Comparison of ENCODE assay signal across 19 cellular contexts in genomic region chr5:128665747-128666355, GRCh38.
DNase-seq lines count a peak whose midpoint lies in the region; ATAC-seq, FAIRE-seq and TF ChIP-seq lines count a peak whose summit lies in the region.
"Had no signal": no experiment of that assay in that cellular context is flagged by ENCODE, and none has a peak within 500 bp of the region (broad histone marks: within the 10 kb centered on the region; RNA-seq: fewer than 3 reads in every experiment).

No MANE protein-coding gene starts in this region.

- no peaks in the 10 kb centered on the region for H4K20me1 ChIP-seq in HepG2 (ENCODE audit: insufficient read depth, low read length)
- H4K20me1 ChIP-seq: BLaER1 treated with 17β-estradiol and CSF1 and Interleukin-3, amounts not matched to agents 10 nM and 100 nM had no signal

- TF ChIP-seq RAD21 in liver (IDR thresholded peaks at IDR 0.05), result no peak
- TF ChIP-seq RAD21 in HepG2 (CRISPR knock-in tag; IDR thresholded peaks at IDR 0.05), result no peak

- intact Hi-C loops in HepG2 (cut with micrococcal nuclease; ENCODE audit: unreplicated experiment), result no loop called here

- H3K4me2 ChIP-seq in HepG2 (ENCODE audit: low read depth, low read length), result no peak overlapping the region
- H3K4me2 ChIP-seq: BLaER1 treated with 17β-estradiol and CSF1 and Interleukin-3, amounts not matched to agents 10 nM and 100 nM had no signal

- no peak overlapping the region for H3K9ac ChIP-seq in liver (ENCODE audit: low read depth in 1 of 2, low read length in 2 of 2)
- H3K9ac ChIP-seq in HepG2 (ENCODE audit: insufficient read depth, low read depth, low read length), result no peak overlapping the region
- H3K9ac ChIP-seq: BLaER1 treated with 17β-estradiol and CSF1 and Interleukin-3, amounts not matched to agents 10 nM and 100 nM had no signal

- no peaks in the 10 kb centered on the region for H3K79me2 ChIP-seq in HepG2 (ENCODE audit: insufficient read depth, low read length)

- DNase-seq in HepG2 (ENCODE audit: low spot score) (no peak), RWPE2 (ENCODE audit: low spot score) (no peak), foreskin keratinocyte (peak in 1 of 2 donors; percentile 47), NCI-H1694 (lab: John Stamatoyannopoulos, UW) (no peak)
- DNase-seq: 8988T; Calu3; CD8-positive, alpha-beta T cell; DMS79 treated with DMSO at 0.1 percent for 48 hours; EL; GOT3; H7; HFFc6 had no signal

- H3K27ac ChIP-seq in liver (ENCODE audit: low read depth in 1 of 2, low read length in 2 of 2), result no peak overlapping the region
- H3K27ac ChIP-seq in HepG2 (ENCODE audit: extremely low read length, insufficient read depth, low read length), result no peak overlapping the region
- no peak overlapping the region for H3K27ac ChIP-seq in RWPE2 (ENCODE audit: poor library complexity, severe bottlenecking)
- H3K27ac ChIP-seq in foreskin keratinocyte, result no peak overlapping the region
- H3K27ac ChIP-seq: BLaER1 treated with 17β-estradiol and CSF1 and Interleukin-3, amounts not matched to agents 10 nM and 100 nM had no signal

- H3K27me3 ChIP-seq in liver (ENCODE audit: control insufficient read depth in 4 of 4, insufficient read depth in 4 of 4, low read length in 3 of 4) (peaks cover 0 to 2% (median 0%) of the 10 kb centered on the region in 4 donors), HepG2 (ENCODE audit: control insufficient read depth in 1 of 2, insufficient read depth in 2 of 2, low read length in 2 of 2) (no peaks in the 10 kb centered on the region), RWPE2 (ENCODE audit: insufficient read depth, poor library complexity, severe bottlenecking) (no peaks in the 10 kb centered on the region), foreskin keratinocyte (no peaks in the 10 kb centered on the region)
- H3K27me3 ChIP-seq: BLaER1 treated with 17β-estradiol and CSF1 and Interleukin-3, amounts not matched to agents 10 nM and 100 nM had no signal

- H3K36me3 ChIP-seq in liver (ENCODE audit: control insufficient read depth in 4 of 4, insufficient read depth in 3 of 4, low read depth in 1 of 4, low read length in 3 of 4) (no peaks in the 10 kb centered on the region), HepG2 (replicated peaks in 1 of 2; ENCODE audit: control insufficient read depth in 1 of 2, insufficient read depth in 2 of 2, low read length in 2 of 2) (no peaks in the 10 kb centered on the region), RWPE2 (ENCODE audit: low read depth) (no peaks in the 10 kb centered on the region)
- H3K36me3 ChIP-seq: BLaER1 treated with 17β-estradiol and CSF1 and Interleukin-3, amounts not matched to agents 10 nM and 100 nM had no signal

- no peak for ATAC-seq in HepG2
- peak; percentile 62; the same call in 2 of the 3 replicates for ATAC-seq in RWPE2 (ENCODE audit: low read depth)
- peak; percentile 86 for ATAC-seq in foreskin keratinocyte
- ATAC-seq in HG03280 (IDR thresholded peaks at IDR 0.05; ENCODE audit: unreplicated experiment), result no peak
- ATAC-seq in GM18868 (IDR thresholded peaks at IDR 0.05; ENCODE audit: unreplicated experiment), result no peak
- ATAC-seq: CD8-positive, alpha-beta T cell; HCT116 had no signal

- H3K9me3 ChIP-seq in liver (ENCODE audit: control insufficient read depth in 4 of 4, low read length in 3 of 4) (no peaks in the 10 kb centered on the region), HepG2 (ENCODE audit: low read length) (peaks cover 23% of the 10 kb centered on the region), RWPE2 (ENCODE audit: severe bottlenecking) (no peaks in the 10 kb centered on the region)
- H3K9me3 ChIP-seq: BLaER1 treated with 17β-estradiol and CSF1 and Interleukin-3, amounts not matched to agents 10 nM and 100 nM had no signal

- TF ChIP-seq POLR2A in HepG2 (IDR thresholded peaks at IDR 0.05; ENCODE audit: insufficient read depth in 1 of 2, low read depth in 2 of 2, low read length in 2 of 2), result no peak

- BruUV-seq in HepG2 (replicated peaks; lab: Mats Ljungman, UMichigan), result no TSS peak

- no peak overlapping the region for H2AFZ ChIP-seq in HepG2 (ENCODE audit: low read length)

- CTCF ChIA-PET in HepG2 (lab: Yijun Ruan, JAX; ENCODE audit: low intra/inter-chr PET ratio, low total read pairs), result no interaction called here

- TF ChIP-seq EP300 in HepG2 (IDR thresholded peaks at IDR 0.05; ENCODE audit: low read depth in 2 of 2, low read length in 2 of 2) (no peak), HepG2 (CRISPR knock-in tag; IDR thresholded peaks at IDR 0.05; ENCODE audit: borderline replicate concordance) (no peak)

- in situ Hi-C loops in HepG2 (cut with HindIII; ENCODE audit: extremely low pct_ligation_motif_present, low pct_unique_long_range_greater_than_20kb), result no loop called here

- no peak overlapping the region for H3K4me3 ChIP-seq in liver (ENCODE audit: low read depth in 1 of 3, low read length in 3 of 3)
- H3K4me3 ChIP-seq in HepG2 (replicated peaks in 1 of 3; ENCODE audit: insufficient read depth in 1 of 3, low read depth in 2 of 3, low read length in 3 of 3), result no peak overlapping the region
- no peak overlapping the region for H3K4me3 ChIP-seq in RWPE2 (ENCODE audit: severe bottlenecking)
- H3K4me3 ChIP-seq: BLaER1 treated with 17β-estradiol and CSF1 and Interleukin-3, amounts not matched to agents 10 nM and 100 nM had no signal

- WGBS in liver, result 60% methylated on average over 5 of the region's 5 CpGs
- WGBS in HepG2 (ENCODE audit: low lambda C conversion rate), result 8% methylated on average over 5 of the region's 5 CpGs

- TF ChIP-seq CTCF in liver (IDR thresholded peaks at IDR 0.05; ENCODE audit: low read depth, low read length, missing input control) (no peak), HepG2 (CRISPR knock-in tag; IDR thresholded peaks at IDR 0.05) (no peak), RWPE2 (IDR thresholded peaks at IDR 0.05; ENCODE audit: poor library complexity, severe bottlenecking) (no peak), foreskin keratinocyte (conservative IDR thresholded peaks at IDR 0.05) (no peak)

- H3K4me1 ChIP-seq in liver (ENCODE audit: control insufficient read depth in 4 of 4, insufficient read depth in 4 of 4, low read length in 3 of 4) (no peaks in the 10 kb centered on the region), HepG2 (ENCODE audit: insufficient read depth, low read length) (no peaks in the 10 kb centered on the region), RWPE2 (ENCODE audit: insufficient read depth, poor library complexity, severe bottlenecking) (peaks cover 6% of the 10 kb centered on the region), foreskin keratinocyte (peaks cover 5% of the 10 kb centered on the region)
- H3K4me1 ChIP-seq: BLaER1 treated with 17β-estradiol and CSF1 and Interleukin-3, amounts not matched to agents 10 nM and 100 nM had no signal

- POLR2A ChIA-PET in HepG2 (lab: Yijun Ruan, JAX), result no interaction called here

- no peak for FAIRE-seq in HepG2 (lab: Jason Lieb, UNC)
- FAIRE-seq: G401.6, GM12891 had no signal

TF ChIP-seq in liver, 16 proteins besides CTCF, POLR2A, EP300 and RAD21 (continues in another document):
- TF ChIP-seq NR2F2 (IDR thresholded peaks at IDR 0.05) (no peak), ATF3 (IDR thresholded peaks at IDR 0.05) (no peak), TAF1 (conservative IDR thresholded peaks at IDR 0.05) (no peak), EGR1 (IDR thresholded peaks at IDR 0.05; ENCODE audit: low read depth in 2 of 2) (no peak), RXRA (IDR thresholded peaks at IDR 0.05) (peak in 1 of 2 donors; percentile 10), YY1 (IDR thresholded peaks at IDR 0.05) (no peak), FOXA2 (IDR thresholded peaks at IDR 0.05) (no peak), GABPA (IDR thresholded peaks at IDR 0.05 in 1 of 2, conservative IDR thresholded peaks at IDR 0.05 in 1 of 2) (no peak), MAX (IDR thresholded peaks at IDR 0.05) (no peak), SP1 (IDR thresholded peaks at IDR 0.05) (no peak), HNF4G (IDR thresholded peaks at IDR 0.05) (peak; percentile 48)

TF ChIP-seq in HepG2, 621 proteins besides CTCF, POLR2A, EP300 and RAD21:
- TF ChIP-seq CBX5 (CRISPR knock-in tag; IDR thresholded peaks at IDR 0.05; ENCODE audit: borderline replicate concordance) (no peak), MED8 (CRISPR knock-in tag; IDR thresholded peaks at IDR 0.05; ENCODE audit: insufficient replicate concordance) (no peak), ZNF160 (CRISPR knock-in tag; IDR thresholded peaks at IDR 0.05) (no peak), TBX3 (IDR thresholded peaks at IDR 0.05; ENCODE audit: borderline replicate concordance) (no peak), ZNF12 (CRISPR knock-in tag; IDR thresholded peaks at IDR 0.05) (no peak), DMAP1 (CRISPR knock-in tag; IDR thresholded peaks at IDR 0.05) (no peak), HMG20A (CRISPR knock-in tag; IDR thresholded peaks at IDR 0.05; ENCODE audit: borderline replicate concordance) (no peak), GATAD2A (CRISPR knock-in tag; IDR thresholded peaks at IDR 0.05) (no peak), MIER3 (CRISPR knock-in tag; IDR thresholded peaks at IDR 0.05; ENCODE audit: borderline replicate concordance) (no peak), SALL1 (CRISPR knock-in tag; IDR thresholded peaks at IDR 0.05) (no peak), ZNF446 (CRISPR knock-in tag; IDR thresholded peaks at IDR 0.05) (no peak), ZMAT3 (CRISPR knock-in tag; conservative IDR thresholded peaks at IDR 0.05) (no peak), ZNF460 (CRISPR knock-in tag; IDR thresholded peaks at IDR 0.05; ENCODE audit: borderline replicate concordance) (no peak), ZNF878 (CRISPR knock-in tag; IDR thresholded peaks at IDR 0.05) (no peak), SMAD1 (CRISPR knock-in tag; IDR thresholded peaks at IDR 0.05; ENCODE audit: borderline replicate concordance, low read depth) (no peak), ATF1 (CRISPR knock-in tag; IDR thresholded peaks at IDR 0.05) (no peak), JUNB (CRISPR knock-in tag; IDR thresholded peaks at IDR 0.05; ENCODE audit: borderline replicate concordance) (no peak), TOE1 (CRISPR knock-in tag; IDR thresholded peaks at IDR 0.05) (no peak)

Comparison
In these comparisons a context has a peak if more than half of its experiments do, and no peak if none do; other contexts are left out.
1. ATAC-seq: peak in RWPE2 (single experiment) and foreskin keratinocyte (single experiment); none in HepG2 (single experiment), HG03280 (single experiment) and GM18868 (single experiment).